ENCODE assay signal across 7 cellular contexts in the genomic region with DNA sequence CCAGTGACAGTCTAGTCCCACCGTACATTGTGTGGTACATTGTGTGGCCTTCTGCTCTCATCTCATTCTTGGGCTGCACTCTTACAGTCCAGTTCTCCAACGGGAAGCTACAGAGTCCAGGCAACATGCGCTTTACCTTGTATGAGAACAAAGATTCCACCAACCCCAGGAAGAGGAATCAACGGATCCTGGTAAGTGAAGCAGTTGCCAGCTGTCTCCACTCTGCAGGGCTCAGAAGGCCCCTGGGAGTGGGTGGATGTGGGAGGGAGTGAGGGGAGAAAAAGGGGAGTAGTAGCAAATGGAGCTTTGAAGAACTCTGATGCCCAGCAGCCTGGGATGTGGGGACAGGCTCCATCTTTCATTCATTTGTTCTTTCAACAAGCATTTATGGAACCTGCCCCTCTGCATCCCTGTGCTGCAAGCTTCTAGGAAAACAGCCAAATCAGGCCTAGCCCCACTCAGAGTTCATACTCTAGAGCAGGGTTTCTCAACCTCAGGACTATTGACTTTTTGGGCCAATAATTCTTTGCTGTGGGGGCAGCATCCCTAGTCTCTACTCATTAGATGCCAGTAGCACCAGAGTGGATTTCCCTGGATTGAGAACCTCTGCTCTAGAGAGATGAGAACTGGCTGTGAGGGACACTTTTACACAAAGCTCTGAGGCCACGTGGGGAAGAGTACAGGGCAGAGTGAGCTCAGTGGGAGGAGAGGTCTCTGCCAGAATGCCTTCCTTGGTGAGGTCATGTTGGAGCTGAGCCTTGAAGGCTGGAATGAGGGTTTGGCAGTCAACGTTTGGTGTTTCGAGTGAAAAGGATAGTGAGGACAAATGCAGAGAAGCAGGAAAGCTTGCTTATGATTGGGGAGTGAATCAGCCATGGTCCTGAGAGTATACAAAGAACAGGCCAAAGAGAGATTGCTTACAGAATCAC. TPM values are rescaled to one million over a fixed set of nuclear protein-coding genes. Genes with fewer than 3 reads are reported as not detected.
DNase-seq lines count a peak whose midpoint lies in the region; ATAC-seq and TF ChIP-seq lines count a peak whose summit lies in the region.

No MANE protein-coding gene starts in this region.

- H3K27me3 ChIP-seq in PC-3 (ENCODE audit: low read length) (no peaks in the 10 kb centered on the region), lower lobe of right lung (ENCODE audit: low read depth) (no peaks in the 10 kb centered on the region), tibial nerve (no peaks in the 10 kb centered on the region)

- TSS peak; percentile 42 for BruUV-seq in PC-3 (replicated peaks; lab: Mats Ljungman, UMichigan)

- no peak for TF ChIP-seq CTCF in GM12875 (IDR thresholded peaks at IDR 0.05; ENCODE audit: borderline replicate concordance, insufficient read depth, low read depth, low read length)
- no peak for TF ChIP-seq CTCF in PC-3 (conservative IDR thresholded peaks at IDR 0.05; ENCODE audit: low read depth, low read length)
- TF ChIP-seq CTCF in lower lobe of right lung (IDR thresholded peaks at IDR 0.05), result no peak
- no peak for TF ChIP-seq CTCF in tibial nerve (IDR thresholded peaks at IDR 0.05)

- H3K9ac ChIP-seq in PC-3 (ENCODE audit: low read length), result peak overlapping the region; percentile 94

- H3K79me2 ChIP-seq in PC-3 (ENCODE audit: low read length), result peaks cover 47% of the 10 kb centered on the region

- no peaks in the 10 kb centered on the region for H3F3A ChIP-seq in PC-3 (ENCODE audit: low read length, unreplicated experiment)

- H3K9me3 ChIP-seq in PC-3 (ENCODE audit: low read length), result no peaks in the 10 kb centered on the region
- H3K9me3 ChIP-seq in lower lobe of right lung, result no peaks in the 10 kb centered on the region
- H3K9me3 ChIP-seq in tibial nerve, result no peaks in the 10 kb centered on the region

- POLR2A ChIA-PET in PC-3 (lab: Charles Lee; ENCODE audit: unreplicated experiment), result no interaction called here

- H3K4me3 ChIP-seq in GM12875 (ENCODE audit: low read depth, low read length) (peak overlapping the region; percentile 64), PC-3 (ENCODE audit: low read length) (peak overlapping the region; percentile 90), lower lobe of right lung (peak overlapping the region; percentile 77), tibial nerve (peak overlapping the region; percentile 63 to 91 (median 84))

- H3K4me2 ChIP-seq in PC-3 (ENCODE audit: low read length), result peak overlapping the region; percentile 98

- no peak overlapping the region for H2AFZ ChIP-seq in PC-3 (ENCODE audit: low read length)

- intact Hi-C loops in PC-3 (cut with micrococcal nuclease), result loop anchor here (10.0 kb wide), 2 partner anchors 88 to 418 kb away; partner anchors contain the start of genes FBXO10 and SLC25A51
- intact Hi-C loops in lower lobe of right lung (cut with DNase I), result no loop called here

- peak; percentile 62 for DNase-seq in PC-3
- DNase-seq in dedifferentiated amniotic fluid mesenchymal stem cell (ENCODE audit: extremely low spot score), result peak; percentile 94
- no peak for DNase-seq in lower lobe of right lung
- DNase-seq in tibial nerve (ENCODE audit: low spot score in 2 of 2), result peak in 1 of 2 donors; percentile 60
- DNase-seq in cerebellar nuclear complex (lab: John Stamatoyannopoulos, UW), result no peak

- H4K20me1 ChIP-seq in PC-3 (ENCODE audit: low read length), result peaks cover 3% of the 10 kb centered on the region; the same call in 1 of the 2 replicates

- CTCF ChIA-PET in PC-3 (lab: Charles Lee), result interaction anchor here (0.6 kb wide), 2 partner anchors 56 to 84 kb away, joined by 3 to 4 read pairs; no protein-coding TSS in a partner anchor

- H3K4me1 ChIP-seq in PC-3 (ENCODE audit: insufficient read depth, low read length) (peaks cover 24% of the 10 kb centered on the region), lower lobe of right lung (peaks cover 24% of the 10 kb centered on the region), tibial nerve (peaks cover 0 to 32% (median 21%) of the 10 kb centered on the region in 4 donors)

- 11 to 13% methylated on average over 7 of the region's 7 CpGs for WGBS in tibial nerve, 2 donors

- TF ChIP-seq EP300 in tibial nerve (IDR thresholded peaks at IDR 0.05), result peak in 1 of 2 donors; percentile 36

- TF ChIP-seq POLR2A in tibial nerve (IDR thresholded peaks at IDR 0.05), result no peak

- peak overlapping the region; percentile 8; the same call in 1 of the 2 replicates for H3K27ac ChIP-seq in PC-3 (ENCODE audit: low read length)
- H3K27ac ChIP-seq in lower lobe of right lung, result peak overlapping the region; percentile 76
- H3K27ac ChIP-seq in tibial nerve, result peak overlapping the region; percentile 47 to 93 (median 85)

- H3K36me3 ChIP-seq in PC-3 (ENCODE audit: low read depth, low read length) (peaks cover 17% of the 10 kb centered on the region; the same call in 1 of the 2 replicates), lower lobe of right lung (peaks cover 26% of the 10 kb centered on the region), tibial nerve (peaks cover 0 to 40% (median 7%) of the 10 kb centered on the region in 3 donors)

- ATAC-seq in PC-3, result peak; percentile 37
- ATAC-seq in lower lobe of right lung, result peak; percentile 13 to 20
- no peak for ATAC-seq in HG02571 (IDR thresholded peaks at IDR 0.05; ENCODE audit: unreplicated experiment)

- H3K9me2 ChIP-seq in PC-3 (replicated peaks; ENCODE audit: low read length), result no peaks in the 10 kb centered on the region

RNA-seq across cellular contexts. Expression of gene POLR1E, which starts 1.1 kb away (rescaled TPM):
- total RNA-seq in PC-3 (2014; rRNA removed), result 37.0 and 37.2 TPM in 2 replicates
- total RNA-seq in lower lobe of right lung, result 17.3 TPM
- 10 to 100 TPM; 14.1 to 22.1 (median 16.4) TPM for total RNA-seq in tibial nerve

RNA-seq across cellular contexts. Expression of gene ZBTB5, which starts 21.6 kb away (rescaled TPM):
- total RNA-seq in PC-3 (2014; rRNA removed) (5.8 and 6.4 TPM in 2 replicates), lower lobe of right lung (9.2 TPM), tibial nerve (10 to 100 TPM in 3 of 4 donors, 1 to 10 TPM in 1; 9.6 to 15.1 (median 13.5) TPM)

Comparison
In these comparisons a context has a peak if more than half of its experiments do, and no peak if none do; other contexts are left out.
1. DNase-seq: peak in PC-3 (single experiment) and dedifferentiated amniotic fluid mesenchymal stem cell (single experiment); none in lower lobe of right lung (single experiment) and cerebellar nuclear complex (0 of 2).
2. H3K27ac ChIP-seq: peak in every context shown above with its lines; median percentile 85 in tibial nerve; 76 in lower lobe of right lung; 8 in PC-3.
3. Peak in every context shown above with its lines, with median percentiles within 50 percentile points of each other: H3K4me3 ChIP-seq.